ENCODE assay signal across 1 cellular context in genomic region chr5:82601862-82602261, GRCh38.
TF ChIP-seq lines count a peak whose summit lies in the region.

No MANE protein-coding gene starts in this region.

TF ChIP-seq in H1, 55 proteins besides CTCF, POLR2A, EP300 and RAD21 (continued from another document):
- TF ChIP-seq E2F6 (IDR thresholded peaks at IDR 0.05) (no peak), ATF2 (IDR thresholded peaks at IDR 0.05; ENCODE audit: low read length) (no peak), GTF2F1 (IDR thresholded peaks at IDR 0.05; ENCODE audit: borderline replicate concordance, low read depth, low read length) (no peak), HDAC2 (IDR thresholded peaks at IDR 0.05; ENCODE audit: borderline replicate concordance in 1 of 2, low read depth in 2 of 2, low read length in 2 of 2) (no peak), RXRA (IDR thresholded peaks at IDR 0.05; ENCODE audit: insufficient read depth, low read depth, low read length) (no peak)
